In the genomic region with DNA sequence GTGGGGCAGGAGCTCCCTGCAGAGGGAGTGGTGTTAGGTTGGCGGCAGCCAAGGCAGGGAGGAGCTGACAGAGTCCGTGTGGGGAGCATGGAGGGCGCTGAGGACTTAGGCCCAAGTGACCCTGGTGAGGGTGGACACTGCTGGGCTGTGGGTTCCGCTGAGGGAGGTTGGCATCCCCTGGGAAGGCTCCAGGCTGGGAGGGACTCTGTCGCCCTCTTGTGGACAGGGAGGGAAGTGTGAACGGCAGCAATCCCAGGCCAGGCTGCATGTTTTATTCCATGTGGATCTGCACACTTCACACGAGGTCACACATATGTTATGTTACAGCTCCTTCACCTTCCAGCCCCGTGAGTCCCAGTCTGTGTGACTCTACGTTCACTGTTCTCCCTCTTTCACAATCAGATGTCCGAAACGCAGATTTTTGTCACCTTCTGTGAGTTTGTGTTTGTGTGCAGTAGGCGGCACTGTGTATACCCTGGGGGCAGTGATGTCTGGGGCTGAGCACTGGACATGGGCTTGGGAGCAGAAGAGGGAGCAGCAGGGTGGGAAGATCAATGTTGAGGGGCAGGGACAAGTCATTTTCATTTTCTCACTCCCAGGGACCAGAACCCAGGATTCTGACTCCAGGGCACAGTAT, we compare ENCODE assay signal across 11 cellular contexts. TPM values are rescaled to one million over a fixed set of nuclear protein-coding genes. Genes with fewer than 3 reads are reported as not detected.
A peak's percentile ranks its signal among the peaks of the same experiment; 100 is the strongest.
DNase-seq lines count a peak whose midpoint lies in the region; ATAC-seq and TF ChIP-seq lines count a peak whose summit lies in the region.
"Not testable (repeated sequence)": the region's sequence is repeated elsewhere in the genome, so short reads cannot be mapped to it uniquely, and the experiment has no call there.
"Had no signal": no experiment of that assay in that cellular context is flagged by ENCODE, and none has a peak within 500 bp of the region (broad histone marks: within the 10 kb centered on the region; RNA-seq: fewer than 3 reads in every experiment).

No MANE protein-coding gene starts in this region.

- peak overlapping the region; percentile 68; the same call in 1 of the 2 replicates for H4K91ac ChIP-seq in IMR-90 (ENCODE audit: insufficient read depth, low read depth, low read length)

- H3K4me1 Mint-ChIP-seq in activated CD4-positive, alpha-beta memory T cell treated with anti-CD3 and anti-CD28 coated beads for 36 hours (ENCODE audit: low read depth) = not testable (repeated sequence)

- POLR2A ChIA-PET in IMR-90 (lab: Charles Lee; ENCODE audit: unreplicated experiment); PC-9 (lab: Charles Lee; ENCODE audit: unreplicated experiment); activated CD4-positive, alpha-beta memory T cell treated with anti-CD3 and anti-CD28 coated beads for 36 hours (lab: Charles Lee): not testable (repeated sequence)

- peak overlapping the region; percentile 50 for H2AK5ac ChIP-seq in IMR-90 (ENCODE audit: low read depth, low read length)

- WGBS in IMR-90 (ENCODE audit: extremely low coverage in 2 of 2, insufficient read length in 1 of 2), 2 experiments = 77% methylated on average over 3 of the region's 12 CpGs; no CpG with 5 or more reads in 1 of the 2 experiments
- 45 to 51% methylated on average over 12 of the region's 12 CpGs for WGBS in body of pancreas, 2 donors

- peak; percentile 38 for TF ChIP-seq CTCF in IMR-90 (conservative IDR thresholded peaks at IDR 0.05; ENCODE audit: low read depth, low read length)
- TF ChIP-seq CTCF in PC-9 (conservative IDR thresholded peaks at IDR 0.05) = peak; percentile 93
- TF ChIP-seq CTCF in body of pancreas (IDR thresholded peaks at IDR 0.05) = peak in 4 of 7 experiments; percentile 13 to 57 (median 48)
- TF ChIP-seq CTCF in foreskin keratinocyte (conservative IDR thresholded peaks at IDR 0.05) = peak; percentile 86
- TF ChIP-seq CTCF in neutrophil (IDR thresholded peaks at IDR 0.05) = peak; percentile 18
- peak; percentile 50 for TF ChIP-seq CTCF in upper lobe of right lung (IDR thresholded peaks at IDR 0.05)

- H3K9me3 ChIP-seq in IMR-90 (ENCODE audit: control insufficient read depth, insufficient read depth, low read length); PC-9 (ENCODE audit: insufficient read depth, low read depth); body of pancreas; neutrophil; upper lobe of right lung: not testable (repeated sequence)

- not testable (repeated sequence) for H3K4me3 Mint-ChIP-seq in activated CD4-positive, alpha-beta memory T cell treated with anti-CD3 and anti-CD28 coated beads for 36 hours

- peak overlapping the region; percentile 36 for H3K4ac ChIP-seq in IMR-90 (ENCODE audit: low read depth, low read length)

- not testable (repeated sequence) for H3K9ac ChIP-seq in IMR-90 (ENCODE audit: low read depth, low read length)

- not testable (repeated sequence) for H3K27ac Mint-ChIP-seq in activated CD4-positive, alpha-beta memory T cell treated with anti-CD3 and anti-CD28 coated beads for 36 hours

- not testable (repeated sequence) for H3K4me3 ChIP-seq in IMR-90 (ENCODE audit: insufficient read depth, low read depth, low read length); PC-9; body of pancreas; neutrophil (ENCODE audit: low read depth in 1 of 2, low read length in 1 of 2); upper lobe of right lung

- TF ChIP-seq RAD21 in IMR-90 (IDR thresholded peaks at IDR 0.05; ENCODE audit: low read length) = peak; percentile 42; the same call in 1 of the 2 replicates

- H3K36me3 Mint-ChIP-seq in activated CD4-positive, alpha-beta memory T cell treated with anti-CD3 and anti-CD28 coated beads for 36 hours = not testable (repeated sequence)

- not testable (repeated sequence) for H3K4me1 ChIP-seq in IMR-90 (ENCODE audit: control insufficient read depth, insufficient read depth, low read length); PC-9 (replicated peaks; ENCODE audit: insufficient read depth); body of pancreas; foreskin keratinocyte; neutrophil (ENCODE audit: control insufficient read depth in 1 of 2, insufficient read depth in 1 of 2, low read depth in 1 of 2, low read length in 1 of 2); upper lobe of right lung

- peak; percentile 52 for DNase-seq in EH (ENCODE audit: low read depth)
- not testable (repeated sequence) for DNase-seq in IMR-90, foreskin keratinocyte, upper lobe of right lung
- peak in 1 of 2 experiments; percentile 60 for DNase-seq in PC-9
- DNase-seq in activated CD4-positive, alpha-beta memory T cell treated with anti-CD3 and anti-CD28 coated beads for 36 hours = peak; percentile 40
- DNase-seq in body of pancreas = peak in 3 of 4 donors; percentile 14 to 26 (median 24)

- not testable (repeated sequence) for H2AK9ac ChIP-seq in IMR-90 (replicated peaks; ENCODE audit: low read depth, low read length, poor library complexity)

- not testable (repeated sequence) for H3K27ac ChIP-seq in IMR-90 (ENCODE audit: insufficient read depth, low read length); PC-9; body of pancreas; foreskin keratinocyte; neutrophil; upper lobe of right lung

- H2BK15ac ChIP-seq in IMR-90 (ENCODE audit: low read depth, low read length) = not testable (repeated sequence)

- peak overlapping the region; percentile 45 for H2BK5ac ChIP-seq in IMR-90 (ENCODE audit: low read depth, low read length, poor library complexity, severe bottlenecking)

- CTCF ChIA-PET in IMR-90 (lab: Yijun Ruan, JAX); activated CD4-positive, alpha-beta memory T cell treated with anti-CD3 and anti-CD28 coated beads for 36 hours (lab: Charles Lee): not testable (repeated sequence)
- CTCF ChIA-PET in PC-9 (lab: Charles Lee) = interaction anchor here (0.6 to 1.1 kb wide), 2 partner anchors 63 to 356 kb away, joined by 4 to 7 read pairs; no protein-coding TSS in a partner anchor

- not testable (repeated sequence) for BruUV-seq in IMR-90 (replicated peaks; lab: Mats Ljungman, UMichigan); PC-9 (replicated peaks; lab: Mats Ljungman, UMichigan)

- H3K27me3 Mint-ChIP-seq in activated CD4-positive, alpha-beta memory T cell treated with anti-CD3 and anti-CD28 coated beads for 36 hours = peaks cover 18% of the 10 kb centered on the region

- H3K9me3 Mint-ChIP-seq in activated CD4-positive, alpha-beta memory T cell treated with anti-CD3 and anti-CD28 coated beads for 36 hours = not testable (repeated sequence)

- in situ Hi-C loops in IMR-90 (cut with MboI; ENCODE audit: low sequenced_read_pairs) = loop anchor here (25.0 kb wide), 1 partner anchor 297 kb away; no protein-coding TSS in a partner anchor

- H4K20me1 ChIP-seq in IMR-90 (ENCODE audit: insufficient read depth, low read length); PC-9 (ENCODE audit: insufficient read depth): not testable (repeated sequence)

- TF ChIP-seq POLR2A in IMR-90 (IDR thresholded peaks at IDR 0.05; ENCODE audit: low read depth, low read length); body of pancreas (IDR thresholded peaks at IDR 0.05): not testable (repeated sequence)

- peak overlapping the region; percentile 40 for H2BK120ac ChIP-seq in IMR-90 (ENCODE audit: low read depth, low read length)

- H3K56ac ChIP-seq in IMR-90 (ENCODE audit: extremely low read depth, insufficient read depth, low read length) = not testable (repeated sequence)

- dilution Hi-C loops in IMR-90 (cut with HindIII; ENCODE audit: low sequenced_read_pairs, unreplicated experiment) = not testable (repeated sequence)

- H3K4me2 ChIP-seq in IMR-90 (ENCODE audit: low read depth, low read length); PC-9: not testable (repeated sequence)

- intact Hi-C loops in IMR-90 (cut with micrococcal nuclease); PC-9 (cut with micrococcal nuclease; ENCODE audit: unreplicated experiment); activated CD4-positive, alpha-beta memory T cell treated with anti-CD3 and anti-CD28 coated beads for 36 hours (cut with micrococcal nuclease); body of pancreas (cut with DNase I); upper lobe of right lung (cut with DNase I): not testable (repeated sequence)

- H2AFZ ChIP-seq in IMR-90 (replicated peaks; ENCODE audit: low read length, poor library complexity); PC-9: not testable (repeated sequence)

- not testable (repeated sequence) for H3K79me2 ChIP-seq in PC-9 (ENCODE audit: low read depth)

- not testable (repeated sequence) for H3K36me3 ChIP-seq in IMR-90 (ENCODE audit: control insufficient read depth, insufficient read depth, low read length); PC-9 (ENCODE audit: low read depth); body of pancreas (replicated peaks in 1 of 2; ENCODE audit: insufficient read depth in 1 of 2, low read depth in 2 of 2); neutrophil; upper lobe of right lung

- peak overlapping the region; percentile 33 to 80; a peak in 1 of 4 replicates for H4K8ac ChIP-seq in IMR-90 (ENCODE audit: low read depth in 2 of 2, low read length in 2 of 2)

- H2BK20ac ChIP-seq in IMR-90 (ENCODE audit: low read depth, low read length) = 0 out of 2 replicates have a peak overlapping the region, but pooled peaks have one; percentile 61

- H3K23ac ChIP-seq in IMR-90 (ENCODE audit: low read depth, low read length) = not testable (repeated sequence)

- not testable (repeated sequence) for H3K14ac ChIP-seq in IMR-90 (replicated peaks; ENCODE audit: low read depth, low read length)

- not testable (repeated sequence) for H3K27me3 ChIP-seq in IMR-90 (ENCODE audit: control insufficient read depth, insufficient read depth, low read length); PC-9 (ENCODE audit: insufficient read depth, low read depth); body of pancreas; foreskin keratinocyte; neutrophil; upper lobe of right lung

- ATAC-seq in IMR-90 (ENCODE audit: low read depth); body of pancreas; foreskin keratinocyte; upper lobe of right lung: not testable (repeated sequence)

- H3K79me1 ChIP-seq in IMR-90 (ENCODE audit: low read depth in 1 of 2, low read length in 2 of 2) = not testable (repeated sequence)

- not testable (repeated sequence) for H3F3A ChIP-seq in PC-9 (ENCODE audit: insufficient read depth, low read depth)

- H3K18ac ChIP-seq in IMR-90 (ENCODE audit: low read depth, low read length) = not testable (repeated sequence)

- H3K9me1 ChIP-seq in IMR-90 (ENCODE audit: insufficient read depth, low read length) = not testable (repeated sequence)

- H4K5ac ChIP-seq in IMR-90 (ENCODE audit: low read depth, low read length) = peak overlapping the region; percentile 36; the same call in 1 of the 2 replicates

- H3K9me2 ChIP-seq in PC-9 (ENCODE audit: insufficient read depth) = not testable (repeated sequence)

RNA-seq across cellular contexts. Expression of gene PSG2, which starts 1.8 kb away (rescaled TPM):
- total RNA-seq in IMR-90 (2012; rRNA removed) = 0.18 and 0.28 TPM in 2 replicates
- 0.29 and 0.31 TPM in 2 replicates for polyA plus RNA-seq in IMR-90 (2012; rRNA removed)
- 0.14 and 0.16 TPM in 2 replicates for polyA plus RNA-seq in IMR-90 (2012; cell fraction: cytosol; rRNA removed)
- polyA plus RNA-seq in IMR-90 (2012; cell fraction: nucleus; rRNA removed; ENCODE audit: low replicate concordance) = 0.28 TPM in 1 of 2 replicates, not detected in the other
- total RNA-seq in PC-9 (2021) = not detected in 2 replicates
- total RNA-seq in activated CD4-positive, alpha-beta memory T cell treated with anti-CD3 and anti-CD28 coated beads for 36 hours = not detected
- not detected for total RNA-seq in body of pancreas
- total RNA-seq in foreskin keratinocyte = not detected in 2 replicates
- polyA plus RNA-seq in foreskin keratinocyte = not detected in 2 replicates
- not detected for total RNA-seq in upper lobe of right lung
- total RNA-seq: sciatic nerve, upper lobe of left lung had no signal
- polyA plus RNA-seq: naive thymus-derived CD4-positive, alpha-beta T cell had no signal

RNA-seq across cellular contexts. Expression of gene PSG11, which starts 58.0 kb away (rescaled TPM):
- 0.18 and 0.28 TPM in 2 replicates for total RNA-seq in IMR-90 (2012; rRNA removed)
- 0.07 and 0.23 TPM in 2 replicates for polyA plus RNA-seq in IMR-90 (2012; rRNA removed)
- 0.13 and 0.14 TPM in 2 replicates for polyA plus RNA-seq in IMR-90 (2012; cell fraction: cytosol; rRNA removed)
- 0.11 TPM in 1 of 2 replicates, not detected in the other for polyA plus RNA-seq in IMR-90 (2012; cell fraction: nucleus; rRNA removed; ENCODE audit: low replicate concordance)
- not detected in 2 replicates for total RNA-seq in PC-9 (2021)
- not detected for total RNA-seq in activated CD4-positive, alpha-beta memory T cell treated with anti-CD3 and anti-CD28 coated beads for 36 hours
- not detected for total RNA-seq in body of pancreas
- total RNA-seq in foreskin keratinocyte = not detected in 2 replicates
- not detected in 2 replicates for polyA plus RNA-seq in foreskin keratinocyte
- not detected for total RNA-seq in upper lobe of right lung
- total RNA-seq: sciatic nerve, upper lobe of left lung had no signal
- polyA plus RNA-seq: naive thymus-derived CD4-positive, alpha-beta T cell had no signal

Comparison
In these comparisons a context has a peak if more than half of its experiments do, and no peak if none do; other contexts are left out.
1. CTCF ChIP-seq: peak in every context shown above with its lines; median percentile 93 in PC-9; 86 in foreskin keratinocyte; 50 in upper lobe of right lung; 48 in body of pancreas; 38 in IMR-90; 18 in neutrophil.